Comparison of ENCODE assay signal across 25 cellular contexts in the genomic region with DNA sequence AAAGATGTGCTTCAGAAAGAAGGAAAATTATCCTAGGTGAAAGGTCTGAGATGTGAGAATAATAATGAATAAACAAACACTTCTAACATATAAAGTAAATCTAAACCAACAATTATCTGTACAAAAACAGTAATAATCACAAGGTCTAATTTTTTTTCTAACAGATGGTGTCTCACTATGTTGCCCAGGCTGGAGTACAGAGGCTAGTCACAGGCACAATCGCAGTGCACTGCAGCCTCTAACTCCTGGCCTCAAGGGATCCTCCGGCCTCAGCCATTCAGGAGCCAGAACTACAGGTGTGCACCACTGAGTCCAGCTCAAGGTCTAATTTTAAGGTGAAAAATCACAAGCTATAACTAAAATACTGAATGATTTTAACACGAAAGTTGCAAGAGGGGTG. TPM values are rescaled to one million over a fixed set of nuclear protein-coding genes. Genes with fewer than 3 reads are reported as not detected.
DNase-seq lines count a peak whose midpoint lies in the region; ATAC-seq, FAIRE-seq and TF ChIP-seq lines count a peak whose summit lies in the region.
"Had no signal": no experiment of that assay in that cellular context is flagged by ENCODE, and none has a peak within 500 bp of the region (broad histone marks: within the 10 kb centered on the region; RNA-seq: fewer than 3 reads in every experiment).

No MANE protein-coding gene starts in this region.

- peak; percentile 44 for FAIRE-seq in K562 (lab: Jason Lieb, UNC)
- no peak for FAIRE-seq in HTR-8/SVneo (lab: Jason Lieb, UNC)
- FAIRE-seq: keratinocyte had no signal

- no peak overlapping the region for H3K4me3 Mint-ChIP-seq in activated naive CD4-positive, alpha-beta T cell treated with anti-CD3 and anti-CD28 coated beads for 36 hours
- no peak overlapping the region for H3K4me3 Mint-ChIP-seq in IgD-negative memory B cell
- H3K4me3 Mint-ChIP-seq in stimulated activated naive B cell treated with anti-CD40 and anti-IgM and Interleukin-4, amounts not matched to agents 10 μg/mL and 1 μg/mL and 100 μg/mL, for 72 hours = no peak overlapping the region

- no peak overlapping the region for H3K4me2 ChIP-seq in K562 (ENCODE audit: insufficient read depth, low read length)
- H3K4me2 ChIP-seq: KMS-11, PC-9 had no signal

- CTCF ChIA-PET in activated naive CD4-positive, alpha-beta T cell treated with anti-CD3 and anti-CD28 coated beads for 36 hours (lab: Charles Lee) = interaction anchor here (1.5 kb wide), 2 partner anchors 15 to 456 kb away, joined by 4 read pairs; no protein-coding TSS in a partner anchor
- CTCF ChIA-PET in K562 (lab: Yijun Ruan, JAX; ENCODE audit: low intra/inter-chr PET ratio) = no interaction called here

- intact Hi-C loops in activated naive CD4-positive, alpha-beta T cell treated with anti-CD3 and anti-CD28 coated beads for 36 hours (cut with micrococcal nuclease) = no loop called here
- intact Hi-C loops in K562 (cut with micrococcal nuclease) = no loop called here

- peaks cover 65% of the 10 kb centered on the region for H3K4me1 Mint-ChIP-seq in activated naive CD4-positive, alpha-beta T cell treated with anti-CD3 and anti-CD28 coated beads for 36 hours (ENCODE audit: low read depth)
- H3K4me1 Mint-ChIP-seq in IgD-negative memory B cell = peaks cover 3 to 5% (median 3%) of the 10 kb centered on the region in 3 donors
- H3K4me1 Mint-ChIP-seq in stimulated activated naive B cell treated with anti-CD40 and anti-IgM and Interleukin-4, amounts not matched to agents 10 μg/mL and 1 μg/mL and 100 μg/mL, for 72 hours = peaks cover 11 to 25% of the 10 kb centered on the region in 2 donors

- H3K4me1 ChIP-seq in K562 (replicated peaks in 1 of 2; ENCODE audit: control insufficient read depth in 2 of 2, insufficient read depth in 2 of 2, low read length in 2 of 2) (peaks cover 0 to 9% of the 10 kb centered on the region in 2 experiments; a peak in 2 of 5 replicates), HAP-1 (no peaks in the 10 kb centered on the region)
- H3K4me1 ChIP-seq: body of pancreas had no signal

- TF ChIP-seq EP300 in K562 (IDR thresholded peaks at IDR 0.05; ENCODE audit: low read length) = no peak

- TF ChIP-seq POLR2A in K562 (conservative IDR thresholded peaks at IDR 0.05) = no peak

- H3K9ac ChIP-seq in K562 (ENCODE audit: insufficient read depth in 1 of 2, low read depth in 2 of 2, low read length in 2 of 2) = no peak overlapping the region
- H3K9ac ChIP-seq: BLaER1 treated with 17β-estradiol and CSF1 and Interleukin-3, amounts not matched to agents 10 nM and 100 nM; KMS-11 had no signal

- peaks cover 27% of the 10 kb centered on the region for H3K36me3 Mint-ChIP-seq in activated naive CD4-positive, alpha-beta T cell treated with anti-CD3 and anti-CD28 coated beads for 36 hours (ENCODE audit: low read depth)
- peaks cover 7% of the 10 kb centered on the region for H3K36me3 Mint-ChIP-seq in IgD-negative memory B cell
- peaks cover 20 to 37% of the 10 kb centered on the region in 2 donors for H3K36me3 Mint-ChIP-seq in stimulated activated naive B cell treated with anti-CD40 and anti-IgM and Interleukin-4, amounts not matched to agents 10 μg/mL and 1 μg/mL and 100 μg/mL, for 72 hours

- POLR2A ChIA-PET in K562 (lab: Yijun Ruan, JAX) = no interaction called here

- H3K9me1 ChIP-seq in K562 (ENCODE audit: control insufficient read depth, insufficient read depth, low read length) = no peaks in the 10 kb centered on the region

- 75% methylated on average over 3 of the region's 3 CpGs for WGBS in K562 (ENCODE audit: insufficient coverage, low coverage, missing lambda C conversion rate)

- no TSS peak for BruUV-seq in K562 (replicated peaks; lab: Mats Ljungman, UMichigan)

- H4K20me1 ChIP-seq in K562 (replicated peaks; ENCODE audit: control insufficient read depth, insufficient read depth, low read length) = no peaks in the 10 kb centered on the region
- H4K20me1 ChIP-seq: BLaER1 treated with 17β-estradiol and CSF1 and Interleukin-3, amounts not matched to agents 10 nM and 100 nM had no signal

- no peaks in the 10 kb centered on the region for H3K27me3 Mint-ChIP-seq in activated naive CD4-positive, alpha-beta T cell treated with anti-CD3 and anti-CD28 coated beads for 36 hours (ENCODE audit: low read depth)
- no peaks in the 10 kb centered on the region for H3K27me3 Mint-ChIP-seq in IgD-negative memory B cell
- H3K27me3 Mint-ChIP-seq in stimulated activated naive B cell treated with anti-CD40 and anti-IgM and Interleukin-4, amounts not matched to agents 10 μg/mL and 1 μg/mL and 100 μg/mL, for 72 hours = no peaks in the 10 kb centered on the region

- no peak overlapping the region for H2AFZ ChIP-seq in K562 (ENCODE audit: low read depth, low read length)
- H2AFZ ChIP-seq: PC-9 had no signal

- in situ Hi-C loops in K562 (cut with MboI) = no loop called here
- in situ Hi-C loops in HAP-1 (cut with MboI; ENCODE audit: low sequenced_read_pairs) = loop anchor here (25.0 kb wide), 1 partner anchor 414 kb away; no protein-coding TSS in a partner anchor

- H3K9me3 ChIP-seq in K562 (replicated peaks; ENCODE audit: control insufficient read depth, insufficient read depth, low read depth, low read length) = no peaks in the 10 kb centered on the region
- H3K9me3 ChIP-seq in HAP-1 = no peaks in the 10 kb centered on the region
- H3K9me3 ChIP-seq: BLaER1 treated with 17β-estradiol and CSF1 and Interleukin-3, amounts not matched to agents 10 nM and 100 nM; body of pancreas had no signal

- H3K27ac ChIP-seq in K562 (ENCODE audit: extremely low read depth, low read depth, low read length) = no peak overlapping the region
- H3K27ac ChIP-seq: body of pancreas, KMS-11, PC-9, WERI-Rb-1 had no signal

- no peaks in the 10 kb centered on the region for H3K9me3 Mint-ChIP-seq in activated naive CD4-positive, alpha-beta T cell treated with anti-CD3 and anti-CD28 coated beads for 36 hours
- no peaks in the 10 kb centered on the region for H3K9me3 Mint-ChIP-seq in IgD-negative memory B cell
- H3K9me3 Mint-ChIP-seq in stimulated activated naive B cell treated with anti-CD40 and anti-IgM and Interleukin-4, amounts not matched to agents 10 μg/mL and 1 μg/mL and 100 μg/mL, for 72 hours = no peaks in the 10 kb centered on the region

- no peaks in the 10 kb centered on the region for H3K27me3 ChIP-seq in K562 (ENCODE audit: control insufficient read depth in 2 of 2, insufficient read depth in 2 of 2, low read length in 2 of 2)
- no peaks in the 10 kb centered on the region for H3K27me3 ChIP-seq in HAP-1 (ENCODE audit: low read depth)
- H3K27me3 ChIP-seq: BLaER1 treated with 17β-estradiol and CSF1 and Interleukin-3, amounts not matched to agents 10 nM and 100 nM; body of pancreas had no signal

- ATAC-seq in K562 = no peak
- ATAC-seq in stimulated activated naive B cell treated with anti-CD40 and anti-IgM and Interleukin-4, amounts not matched to agents 10 μg/mL and 1 μg/mL and 100 μg/mL, for 72 hours (replicated peaks) = no peak
- ATAC-seq: body of pancreas, left ventricle myocardium superior, Right ventricle myocardium inferior had no signal

- H3K36me3 ChIP-seq in K562 (ENCODE audit: control insufficient read depth, insufficient read depth, low read length) = peaks cover 7% of the 10 kb centered on the region; the same call in 2 of the 3 replicates
- no peaks in the 10 kb centered on the region for H3K36me3 ChIP-seq in HAP-1 (replicated peaks)

- no peaks in the 10 kb centered on the region for H3K79me2 ChIP-seq in K562 (ENCODE audit: control insufficient read depth, insufficient read depth, low read length)

- H3K27ac Mint-ChIP-seq in activated naive CD4-positive, alpha-beta T cell treated with anti-CD3 and anti-CD28 coated beads for 36 hours = peak overlapping the region; percentile 75
- peak overlapping the region in 2 of 3 donors; percentile 39 to 83 for H3K27ac Mint-ChIP-seq in IgD-negative memory B cell
- H3K27ac Mint-ChIP-seq in stimulated activated naive B cell treated with anti-CD40 and anti-IgM and Interleukin-4, amounts not matched to agents 10 μg/mL and 1 μg/mL and 100 μg/mL, for 72 hours = peak overlapping the region; percentile 28

- DNase-seq in activated naive CD4-positive, alpha-beta T cell treated with anti-CD3 and anti-CD28 coated beads for 36 hours = no peak
- no peak for DNase-seq in activated naive CD4-positive, alpha-beta T cell (lab: John Stamatoyannopoulos, UW)
- DNase-seq in K562 (ENCODE audit: extremely low read depth in 1 of 4, low spot score in 3 of 4) = no peak
- DNase-seq in stimulated activated naive B cell treated with anti-CD40 and anti-IgM and Interleukin-4, amounts not matched to agents 10 μg/mL and 1 μg/mL and 100 μg/mL, for 72 hours = no peak
- DNase-seq in HAP-1 (ENCODE audit: low spot score in 2 of 2) = no peak
- no peak for DNase-seq in HTR-8/SVneo (ENCODE audit: insufficient read length, low spot score)
- DNase-seq: activated CD4-positive, alpha-beta T cell treated with anti-CD3 and anti-CD28 coated beads, Interleukin-2, amount 50 U/mL, for 48 hours; activated T-cell treated with anti-CD3 and anti-CD28 coated beads, Interleukin-2, amount 50 U/mL, for 48 hours; body of pancreas; effector memory CD4-positive, alpha-beta T cell; glutamatergic neuron; left ventricle myocardium superior; MM.1S; NCI-H2029 treated with DMSO at 0.1 percent for 48 hours; NCI-H526; nucleus accumbens; PC-9; T-helper 9 cell; trophoblast cell; WERI-Rb-1 had no signal

- H3K4me3 ChIP-seq in K562 = no peak overlapping the region
- no peak overlapping the region for H3K4me3 ChIP-seq in HAP-1
- H3K4me3 ChIP-seq: BLaER1 treated with 17β-estradiol and CSF1 and Interleukin-3, amounts not matched to agents 10 nM and 100 nM; body of pancreas; PC-9 had no signal

- TF ChIP-seq RAD21 in K562 (CRISPR knock-in tag; conservative IDR thresholded peaks at IDR 0.05 in 1 of 2, IDR thresholded peaks at IDR 0.05 in 1 of 2) = no peak

- no peak for TF ChIP-seq CTCF in K562 (IDR thresholded peaks at IDR 0.05 in 2 of 3, conservative IDR thresholded peaks at IDR 0.05 in 1 of 3; ENCODE audit: insufficient read depth in 2 of 3, low read depth in 1 of 3, low read length in 3 of 3)

RNA-seq across cellular contexts. Expression of a gene that starts 17.0 kb away (rescaled TPM):
- total RNA-seq in activated naive CD4-positive, alpha-beta T cell treated with anti-CD3 and anti-CD28 coated beads for 36 hours = 10 to 100 TPM; 75.8 to 82.7 TPM
- polyA plus RNA-seq in IgD-negative memory B cell = 8.2 TPM
- 0.32 and 0.51 TPM in 2 replicates for total RNA-seq in K562 (2011; cell fraction: chromatin; rRNA removed; ENCODE audit: low replicate concordance)
- under 0.01 TPM in 1 of 2 replicates, not detected in the other for total RNA-seq in K562 (2011; cell fraction: nucleolus; rRNA removed)
- 0.15 TPM in 1 of 2 replicates, not detected in the other for total RNA-seq in K562 (2011; cell fraction: nucleoplasm; rRNA removed)
- total RNA-seq in K562 (2014; rRNA removed) = not detected in 2 replicates
- total RNA-seq in K562 (2014; rRNA removed; fragmentation: Illumina TruSeq; extraction: Trizol) = 0.04 TPM in 1 of 2 replicates, not detected in the other
- total RNA-seq in K562 (2015; rRNA removed; fragmentation: Illumina TruSeq; extraction: Trizol) = 0.04 and 0.19 TPM in 2 replicates
- total RNA-seq in K562 (2021) = 0.20 and 0.27 TPM in 2 replicates
- polyA plus RNA-seq in K562 (2011; rRNA removed) = 0.06 TPM in 1 of 2 replicates, not detected in the other
- polyA plus RNA-seq in K562 (2011; cell fraction: cytosol; rRNA removed) = 0.04 and 0.25 TPM in 2 replicates
- 0.14 and 0.28 TPM in 2 replicates for polyA plus RNA-seq in K562 (2011; cell fraction: nucleus; rRNA removed)
- 0.05 and 0.07 TPM in 2 replicates for polyA plus RNA-seq in K562 (2012)
- polyA plus RNA-seq in K562 (2014; fragmentation: Illumina TruSeq; extraction: Trizol) = 0.12 and 0.22 TPM in 2 replicates
- not detected for polyA plus RNA-seq in K562 (2014; fragmentation: Nextera tagmentation; extraction: Ambion mirVana)
- polyA plus RNA-seq in K562 (2014; rRNA removed) = 0.04 and 0.05 TPM in 2 replicates
- 0.03 TPM in 1 of 2 replicates, not detected in the other for polyA minus RNA-seq in K562 (2011; rRNA and poly(A)+ RNA removed)
- polyA minus RNA-seq in K562 (2011; cell fraction: cytosol; rRNA and poly(A)+ RNA removed) = not detected in 2 replicates
- 0.13 and 0.22 TPM in 2 replicates for polyA minus RNA-seq in K562 (2011; cell fraction: nucleus; rRNA and poly(A)+ RNA removed)
- total RNA-seq: PC-9 had no signal

RNA-seq across cellular contexts. Expression of a gene that starts 44.1 kb away (rescaled TPM):
- 10 to 100 TPM; 25.8 to 26.2 TPM for total RNA-seq in activated naive CD4-positive, alpha-beta T cell treated with anti-CD3 and anti-CD28 coated beads for 36 hours
- polyA plus RNA-seq in IgD-negative memory B cell (11.1 TPM), K562 (2011; rRNA removed) (11.7 and 14.5 TPM in 2 replicates), K562 (2014; fragmentation: Illumina TruSeq; extraction: Trizol) (34.9 and 45.9 TPM in 2 replicates), K562 (2014; fragmentation: Nextera tagmentation; extraction: Ambion mirVana) (10 to 100 TPM; 48.5 to 55.2 TPM), K562 (2014; rRNA removed) (26.4 and 32.2 TPM in 2 replicates)
- total RNA-seq in K562 (2011; cell fraction: chromatin; rRNA removed; ENCODE audit: low replicate concordance) = 10.8 and 40.4 TPM in 2 replicates
- total RNA-seq in K562 (2011; cell fraction: nucleolus; rRNA removed) = 3.9 and 4.8 TPM in 2 replicates
- 12.2 and 16.3 TPM in 2 replicates for total RNA-seq in K562 (2011; cell fraction: nucleoplasm; rRNA removed)
- total RNA-seq in K562 (2014; rRNA removed) (29.5 and 36.9 TPM in 2 replicates), K562 (2014; rRNA removed; fragmentation: Illumina TruSeq; extraction: Trizol) (53.7 and 59.5 TPM in 2 replicates), K562 (2015; rRNA removed; fragmentation: Illumina TruSeq; extraction: Trizol) (52.3 and 54.0 TPM in 2 replicates), K562 (2021) (26.9 and 29.1 TPM in 2 replicates)
- 1.4 and 4.7 TPM in 2 replicates for polyA plus RNA-seq in K562 (2011; cell fraction: cytosol; rRNA removed)
- 4.0 and 8.9 TPM in 2 replicates for polyA plus RNA-seq in K562 (2011; cell fraction: nucleus; rRNA removed)
- 17.7 and 23.4 TPM in 2 replicates for polyA plus RNA-seq in K562 (2012)
- 20.1 and 25.6 TPM in 2 replicates for polyA minus RNA-seq in K562 (2011; rRNA and poly(A)+ RNA removed)
- polyA minus RNA-seq in K562 (2011; cell fraction: cytosol; rRNA and poly(A)+ RNA removed) = 11.4 and 13.6 TPM in 2 replicates
- polyA minus RNA-seq in K562 (2011; cell fraction: nucleus; rRNA and poly(A)+ RNA removed) = 6.7 and 10.3 TPM in 2 replicates

Comparison
In these comparisons a context has a peak if more than half of its experiments do, and no peak if none do; other contexts are left out.
1. RNA of a gene that starts 17.0 kb away (total RNA-seq): 75.8 to 82.7 TPM in activated naive CD4-positive, alpha-beta T cell treated with anti-CD3 and anti-CD28 coated beads for 36 hours; under 0.01 to 0.51 TPM in K562; every median in the first group is over 10 times any median in the second.
2. Peak in every context shown above with its lines, with median percentiles within 50 percentile points of each other: H3K27ac Mint-ChIP-seq.